In the genomic region with DNA sequence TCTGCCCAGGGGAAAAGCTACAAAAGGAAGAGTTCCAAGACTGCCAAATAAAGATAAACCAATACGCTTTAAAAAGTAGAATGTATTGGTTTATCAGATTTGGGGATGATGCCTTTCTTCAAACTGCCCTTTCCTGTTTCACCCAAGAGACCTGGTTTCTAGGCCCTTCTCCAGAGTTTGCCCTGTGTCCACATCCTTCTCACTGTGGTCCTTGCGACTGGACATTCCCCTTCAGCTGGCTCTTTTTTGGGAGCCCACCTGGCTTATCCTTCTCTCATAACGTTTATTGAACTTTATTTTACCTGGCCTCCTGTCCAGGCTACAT, we compare ENCODE assay signal across 8 cellular contexts. TPM values are rescaled to one million over a fixed set of nuclear protein-coding genes. Genes with fewer than 3 reads are reported as not detected.
A peak's percentile ranks its signal among the peaks of the same experiment; 100 is the strongest.
DNase-seq lines count a peak whose midpoint lies in the region; ATAC-seq, FAIRE-seq and TF ChIP-seq lines count a peak whose summit lies in the region.

No MANE protein-coding gene starts in this region.

- TF ChIP-seq CTCF in A549 (IDR thresholded peaks at IDR 0.05), result no peak
- TF ChIP-seq CTCF in choroid plexus epithelial cell (conservative IDR thresholded peaks at IDR 0.05; ENCODE audit: low read depth, low read length), result no peak

- 31% methylated on average over 3 of the region's 3 CpGs for WGBS in A549 (ENCODE audit: missing lambda C conversion rate)

- H3K4me1 ChIP-seq in A549 (peaks cover 11% of the 10 kb centered on the region; the same call in 2 of the 3 replicates), muscle layer of duodenum (ENCODE audit: control insufficient read depth in 1 of 2, insufficient read depth in 2 of 2, low read length in 2 of 2) (peaks cover 11 to 13% of the 10 kb centered on the region in 2 donors)

- peaks cover 0 to 7% of the 10 kb centered on the region in 2 donors for H3K36me3 ChIP-seq in muscle layer of duodenum (ENCODE audit: control insufficient read depth in 1 of 2, insufficient read depth in 2 of 2, low read length in 2 of 2)

- peak overlapping the region; percentile 85 for H3K4me2 ChIP-seq in A549

- H3K9me3 ChIP-seq in A549, result no peaks in the 10 kb centered on the region
- H3K9me3 ChIP-seq in muscle layer of duodenum (ENCODE audit: control insufficient read depth in 1 of 2, low read length in 2 of 2), result no peaks in the 10 kb centered on the region

- TF ChIP-seq RAD21 in A549 (conservative IDR thresholded peaks at IDR 0.05 in 1 of 2, IDR thresholded peaks at IDR 0.05 in 1 of 2), result no peak

- POLR2A ChIA-PET in A549 (lab: Yijun Ruan, JAX), result interaction anchor here (1.8 kb wide), 1 partner anchor 14 kb away, joined by 6 read pairs; no protein-coding TSS in a partner anchor

- CTCF ChIA-PET in A549 (lab: Yijun Ruan, JAX), result interaction anchor here (0.6 kb wide), 1 partner anchor 232 kb away, joined by 3 read pairs; no protein-coding TSS in a partner anchor

- H3K4me3 ChIP-seq in A549 (peak overlapping the region; percentile 64), choroid plexus epithelial cell (ENCODE audit: low read depth, low read length) (peak overlapping the region; percentile 81), muscle layer of duodenum (ENCODE audit: low read depth in 1 of 2, low read length in 2 of 2) (peak overlapping the region; percentile 66 to 75)
- H3K4me3 ChIP-seq in Jurkat, Clone E6-1 (ENCODE audit: low read length), result peak overlapping the region; percentile 88

- H3K27me3 ChIP-seq in muscle layer of duodenum (ENCODE audit: low read depth, low read length), result no peaks in the 10 kb centered on the region

- no peak for TF ChIP-seq EP300 in A549 (IDR thresholded peaks at IDR 0.05)

- H3K27ac ChIP-seq in A549 (peak overlapping the region; percentile 88 to 99), muscle layer of duodenum (ENCODE audit: low read length) (peak overlapping the region; percentile 89)

- no peak for TF ChIP-seq POLR2A in A549 (IDR thresholded peaks at IDR 0.05; ENCODE audit: low read length)

- FAIRE-seq in A549 (lab: Jason Lieb, UNC), result no peak

- no peak for ATAC-seq in A549

- no peak for DNase-seq in A549 (ENCODE audit: low read depth in 1 of 2, low spot score in 1 of 2)
- no peak for DNase-seq in Jurkat, Clone E6-1 (ENCODE audit: low read depth, low spot score)
- DNase-seq in choroid plexus epithelial cell (ENCODE audit: low read depth), result no peak
- DNase-seq in midbrain (lab: John Stamatoyannopoulos, UW), result no peak
- DNase-seq in GF-D8 (lab: John Stamatoyannopoulos, UW), result no peak
- DNase-seq in HuH-7.5 (ENCODE audit: low spot score), result no peak
- DNase-seq in activated CD8-positive, alpha-beta memory T cell treated with anti-CD3 and anti-CD28 coated beads for 24 hours, result no peak

TF ChIP-seq in A549, 52 proteins besides CTCF, POLR2A, EP300 and RAD21:
- TF ChIP-seq MYC (IDR thresholded peaks at IDR 0.05; ENCODE audit: borderline replicate concordance, low read length), result no peak
- no peak for TF ChIP-seq POLR2AphosphoS2 (conservative IDR thresholded peaks at IDR 0.05; ENCODE audit: low read length)
- TF ChIP-seq CHD2 (IDR thresholded peaks at IDR 0.05; ENCODE audit: low read length, partially characterized antibody), result no peak
- no peak for TF ChIP-seq CEBPB (IDR thresholded peaks at IDR 0.05)
- TF ChIP-seq SREBF2 (IDR thresholded peaks at IDR 0.05), result no peak
- TF ChIP-seq, protein P1, sequence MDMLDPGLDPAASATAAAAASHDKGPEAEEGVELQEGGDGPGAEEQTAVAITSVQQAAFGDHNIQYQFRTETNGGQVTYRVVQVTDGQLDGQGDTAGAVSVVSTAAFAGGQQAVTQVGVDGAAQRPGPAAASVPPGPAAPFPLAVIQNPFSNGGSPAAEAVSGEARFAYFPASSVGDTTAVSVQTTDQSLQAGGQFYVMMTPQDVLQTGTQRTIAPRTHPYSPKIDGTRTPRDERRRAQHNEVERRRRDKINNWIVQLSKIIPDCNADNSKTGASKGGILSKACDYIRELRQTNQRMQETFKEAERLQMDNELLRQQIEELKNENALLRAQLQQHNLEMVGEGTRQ (IDR thresholded peaks at IDR 0.05), result no peak
- TF ChIP-seq, protein P2, sequence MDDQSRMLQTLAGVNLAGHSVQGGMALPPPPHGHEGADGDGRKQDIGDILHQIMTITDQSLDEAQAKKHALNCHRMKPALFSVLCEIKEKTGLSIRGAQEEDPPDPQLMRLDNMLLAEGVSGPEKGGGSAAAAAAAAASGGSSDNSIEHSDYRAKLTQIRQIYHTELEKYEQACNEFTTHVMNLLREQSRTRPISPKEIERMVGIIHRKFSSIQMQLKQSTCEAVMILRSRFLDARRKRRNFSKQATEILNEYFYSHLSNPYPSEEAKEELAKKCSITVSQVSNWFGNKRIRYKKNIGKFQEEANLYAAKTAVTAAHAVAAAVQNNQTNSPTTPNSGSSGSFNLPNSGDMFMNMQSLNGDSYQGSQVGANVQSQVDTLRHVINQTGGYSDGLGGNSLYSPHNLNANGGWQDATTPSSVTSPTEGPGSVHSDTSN (IDR thresholded peaks at IDR 0.05), result no peak
- TF ChIP-seq SMC3 (IDR thresholded peaks at IDR 0.05), result no peak
- no peak for TF ChIP-seq HOXA7 (CRISPR knock-in tag; IDR thresholded peaks at IDR 0.05)
- TF ChIP-seq RFX5 (IDR thresholded peaks at IDR 0.05), result no peak

RNA-seq across cellular contexts. Expression of a gene that starts 0.5 kb away (rescaled TPM):
- polyA plus RNA-seq in A549 (2011; rRNA removed), result 60.1 and 66.2 TPM in 2 replicates
- 37.7 and 39.2 TPM in 2 replicates for polyA plus RNA-seq in A549 (2012; cell fraction: cytosol; rRNA removed)
- 25.2 and 28.7 TPM in 2 replicates for polyA plus RNA-seq in A549 (2012; cell fraction: nucleus; rRNA removed)
- polyA plus RNA-seq in A549 (2017; fragmentation: RNase III; extraction: RNeasy Plus Mini Kit Qiagen cat#74134 plus additional on column Dnase treatment), result 33.1 to 33.4 TPM (median 33.2 TPM) in 3 replicates
- 21.9 and 25.0 TPM in 2 replicates for polyA minus RNA-seq in A549 (2011; rRNA and poly(A)+ RNA removed)
- 112 TPM for polyA plus RNA-seq in Jurkat, Clone E6-1 (2012; ENCODE audit: insufficient read depth, insufficient read length)

RNA-seq across cellular contexts. Expression of a gene that starts 17.4 kb away (rescaled TPM):
- polyA plus RNA-seq in A549 (2011; rRNA removed) (33.3 and 80.2 TPM in 2 replicates), A549 (2017; fragmentation: RNase III; extraction: RNeasy Plus Mini Kit Qiagen cat#74134 plus additional on column Dnase treatment) (139 to 147 TPM (median 143 TPM) in 3 replicates)
- polyA plus RNA-seq in A549 (2012; cell fraction: cytosol; rRNA removed), result 19.7 and 23.9 TPM in 2 replicates
- polyA plus RNA-seq in A549 (2012; cell fraction: nucleus; rRNA removed), result 3.3 and 6.1 TPM in 2 replicates
- 33.9 and 42.6 TPM in 2 replicates for polyA minus RNA-seq in A549 (2011; rRNA and poly(A)+ RNA removed)
- polyA plus RNA-seq in Jurkat, Clone E6-1 (2012; ENCODE audit: insufficient read depth, insufficient read length), result 241 TPM

RNA-seq across cellular contexts. Expression of a gene that starts 24.3 kb away (rescaled TPM):
- polyA plus RNA-seq in A549 (2011; rRNA removed) (8.4 and 10.0 TPM in 2 replicates), A549 (2017; fragmentation: RNase III; extraction: RNeasy Plus Mini Kit Qiagen cat#74134 plus additional on column Dnase treatment) (5.5 to 5.9 TPM (median 5.6 TPM) in 3 replicates)
- 6.3 and 7.7 TPM in 2 replicates for polyA plus RNA-seq in A549 (2012; cell fraction: cytosol; rRNA removed)
- polyA plus RNA-seq in A549 (2012; cell fraction: nucleus; rRNA removed), result 6.0 and 6.4 TPM in 2 replicates
- 8.7 and 9.1 TPM in 2 replicates for polyA minus RNA-seq in A549 (2011; rRNA and poly(A)+ RNA removed)
- 32.9 TPM for polyA plus RNA-seq in Jurkat, Clone E6-1 (2012; ENCODE audit: insufficient read depth, insufficient read length)
